In genomic region chrX:153694256-153694655, GRCh38 we compare ENCODE assay signal across 6 cellular contexts. TPM values are rescaled to one million over a fixed set of nuclear protein-coding genes. Genes with fewer than 3 reads are reported as not detected.
"Had no signal": no experiment of that assay in that cellular context is flagged by ENCODE, and none has a peak within 500 bp of the region (broad histone marks: within the 10 kb centered on the region; RNA-seq: fewer than 3 reads in every experiment).

No MANE protein-coding gene starts in this region.

RNA-seq across cellular contexts. Expression of gene PNCK, which starts 20.6 kb away (rescaled TPM):
- total RNA-seq: naive thymus-derived CD8-positive, alpha-beta T cell; natural killer cell treated with Interleukin-12 subunit alpha and Interleukin-12 subunit beta and Interleukin-15 and Interleukin-18, amount 100 ng/mL, for 72 hours had no signal
- polyA plus RNA-seq: naive thymus-derived CD8-positive, alpha-beta T cell had no signal

RNA-seq across cellular contexts. Expression of gene DUSP9, which starts 47.3 kb away (rescaled TPM):
- total RNA-seq: naive thymus-derived CD8-positive, alpha-beta T cell; natural killer cell treated with Interleukin-12 subunit alpha and Interleukin-12 subunit beta and Interleukin-15 and Interleukin-18, amount 100 ng/mL, for 72 hours; psoas muscle; transverse colon; upper lobe of right lung had no signal
- polyA plus RNA-seq: naive thymus-derived CD8-positive, alpha-beta T cell; psoas muscle; right cardiac atrium had no signal
